Comparison of ENCODE assay signal across 19 cellular contexts in the genomic region with DNA sequence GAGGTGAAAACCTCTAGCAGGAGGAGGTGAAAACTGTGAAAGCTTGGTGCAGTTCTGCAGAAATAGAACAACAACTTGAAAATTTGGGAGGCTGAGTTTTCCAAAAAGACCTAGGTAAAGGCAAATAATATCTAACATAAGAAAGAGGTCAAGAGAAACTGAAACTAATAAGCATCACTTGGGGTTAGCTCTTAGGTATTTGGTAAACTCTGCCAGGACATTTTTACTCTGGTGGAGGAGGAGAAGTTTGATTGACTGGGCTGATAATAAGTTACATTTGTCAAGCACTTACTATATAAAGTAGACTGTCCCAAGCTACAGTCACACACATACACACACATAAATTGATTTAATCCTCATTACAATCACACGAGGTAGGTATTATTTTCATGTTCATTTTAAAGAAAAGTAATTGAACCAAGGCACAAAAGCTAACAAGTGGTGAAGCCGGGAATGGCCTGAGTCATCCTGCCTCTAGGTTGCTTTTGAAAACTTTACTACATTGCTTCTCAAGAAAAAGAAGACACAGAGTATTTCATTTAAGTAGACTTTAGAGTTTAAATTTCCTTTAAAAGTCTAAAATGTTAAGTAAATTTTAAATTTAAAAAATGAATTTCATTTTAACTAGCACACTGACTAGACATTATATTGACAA.
"Had no signal": no experiment of that assay in that cellular context is flagged by ENCODE, and none has a peak within 500 bp of the region (broad histone marks: within the 10 kb centered on the region; RNA-seq: fewer than 3 reads in every experiment).

No MANE protein-coding gene starts in this region.

- H3K4me3 ChIP-seq: left lung, psoas muscle had no signal

- H3K4me1 ChIP-seq: foreskin keratinocyte, left lung had no signal

- H3K27ac Mint-ChIP-seq: activated CD4-positive, alpha-beta T cell treated with anti-CD3 and anti-CD28 coated beads for 36 hours; activated CD8-positive, alpha-beta T cell treated with anti-CD3 and anti-CD28 coated beads for 36 hours; activated T-helper 1 cell treated with anti-CD3 and anti-CD28 coated beads, Interleukin-12 subunit alpha, Interleukin-12 subunit beta, Interleukin-2, Interleukin-4 antibody, amounts not matched to agents 30 ng/mL and 10 ng/mL and 1 ng/mL, durations not matched to agents 14 hours and 24 hours and 36 hours; dendritic cell treated with granulocyte-macrophage colony-stimulating factor and Interleukin-4, amounts not matched to agents 40 ng/mL and 50 ng/mL, for 4 days; effector memory CD8-positive, alpha-beta T cell; memory B cell; natural killer cell treated with Interleukin-12 subunit alpha and Interleukin-12 subunit beta and Interleukin-15 and Interleukin-18, amount 100 ng/mL, for 72 hours had no signal

- H3K27me3 Mint-ChIP-seq: activated CD4-positive, alpha-beta T cell treated with anti-CD3 and anti-CD28 coated beads for 36 hours; activated CD8-positive, alpha-beta T cell treated with anti-CD3 and anti-CD28 coated beads for 36 hours; central memory CD8-positive, alpha-beta T cell; dendritic cell treated with granulocyte-macrophage colony-stimulating factor and Interleukin-4, amounts not matched to agents 40 ng/mL and 50 ng/mL, for 4 days; effector memory CD8-positive, alpha-beta T cell; memory B cell; natural killer cell treated with Interleukin-12 subunit alpha and Interleukin-12 subunit beta and Interleukin-15 and Interleukin-18, amount 100 ng/mL, for 72 hours had no signal

- H3K9me3 ChIP-seq: left lung, psoas muscle had no signal

- DNase-seq: activated CD4-positive, alpha-beta T cell treated with anti-CD3 and anti-CD28 coated beads for 36 hours; activated CD8-positive, alpha-beta T cell treated with anti-CD3 and anti-CD28 coated beads for 36 hours; activated naive CD4-positive, alpha-beta T cell; effector memory CD8-positive, alpha-beta T cell; foreskin keratinocyte; left lung; nucleus accumbens; psoas muscle; stimulated activated CD4-positive, alpha-beta T cell treated with anti-CD3 and anti-CD28 coated beads, Interleukin-2, amount 100 ng/mL, for 24 hours; stimulated activated naive CD4-positive, alpha-beta T cell; T-helper 1 cell; trophoblast cell had no signal

- H3K4me1 Mint-ChIP-seq: central memory CD8-positive, alpha-beta T cell had no signal

- H3K27ac ChIP-seq: foreskin keratinocyte, left lung, psoas muscle, VCaP had no signal

- H3K36me3 Mint-ChIP-seq: memory B cell; natural killer cell treated with Interleukin-12 subunit alpha and Interleukin-12 subunit beta and Interleukin-15 and Interleukin-18, amount 100 ng/mL, for 72 hours had no signal

- H3K4me3 Mint-ChIP-seq: activated CD4-positive, alpha-beta T cell treated with anti-CD3 and anti-CD28 coated beads for 36 hours; activated CD8-positive, alpha-beta T cell treated with anti-CD3 and anti-CD28 coated beads for 36 hours; activated T-helper 1 cell treated with anti-CD3 and anti-CD28 coated beads, Interleukin-12 subunit alpha, Interleukin-12 subunit beta, Interleukin-2, Interleukin-4 antibody, amounts not matched to agents 30 ng/mL and 10 ng/mL and 1 ng/mL, durations not matched to agents 14 hours and 24 hours and 36 hours; central memory CD8-positive, alpha-beta T cell; dendritic cell treated with granulocyte-macrophage colony-stimulating factor and Interleukin-4, amounts not matched to agents 40 ng/mL and 50 ng/mL, for 4 days; effector memory CD8-positive, alpha-beta T cell; memory B cell; natural killer cell treated with Interleukin-12 subunit alpha and Interleukin-12 subunit beta and Interleukin-15 and Interleukin-18, amount 100 ng/mL, for 72 hours had no signal

- H3K27me3 ChIP-seq: foreskin keratinocyte, left lung had no signal

- H3K9me3 Mint-ChIP-seq: activated T-helper 1 cell treated with anti-CD3 and anti-CD28 coated beads, Interleukin-12 subunit alpha, Interleukin-12 subunit beta, Interleukin-2, Interleukin-4 antibody, amounts not matched to agents 30 ng/mL and 10 ng/mL and 1 ng/mL, durations not matched to agents 14 hours and 24 hours and 36 hours; central memory CD8-positive, alpha-beta T cell; dendritic cell treated with granulocyte-macrophage colony-stimulating factor and Interleukin-4, amounts not matched to agents 40 ng/mL and 50 ng/mL, for 4 days; effector memory CD8-positive, alpha-beta T cell; natural killer cell treated with Interleukin-12 subunit alpha and Interleukin-12 subunit beta and Interleukin-15 and Interleukin-18, amount 100 ng/mL, for 72 hours had no signal

- ATAC-seq: activated CD4-positive, alpha-beta T cell treated with anti-CD3 and anti-CD28 coated beads for 36 hours; activated CD8-positive, alpha-beta T cell treated with anti-CD3 and anti-CD28 coated beads for 36 hours; effector memory CD8-positive, alpha-beta T cell; foreskin keratinocyte; left lung; natural killer cell treated with Interleukin-12 subunit alpha and Interleukin-12 subunit beta and Interleukin-15 and Interleukin-18, amount 100 ng/mL, for 72 hours; psoas muscle; sciatic nerve had no signal

- H3K36me3 ChIP-seq: left lung had no signal
